In genomic region chr12:49525942-49526341, GRCh38 we compare ENCODE assay signal across 28 cellular contexts. TPM values are rescaled to one million over a fixed set of nuclear protein-coding genes. Genes with fewer than 3 reads are reported as not detected.
"Had no signal": no experiment of that assay in that cellular context is flagged by ENCODE, and none has a peak within 500 bp of the region (broad histone marks: within the 10 kb centered on the region; RNA-seq: fewer than 3 reads in every experiment).

No MANE protein-coding gene starts in this region.

- H3K9me3 ChIP-seq: esophagus squamous epithelium, gastrocnemius medialis, heart right ventricle, left lung, lower lobe of right lung had no signal

- FAIRE-seq: colon, endometrium, islet of Langerhans, keratinocyte had no signal

- H3K27ac ChIP-seq: coronary artery, dorsolateral prefrontal cortex, epithelial cell of prostate, esophagus squamous epithelium, gastrocnemius medialis, left lung, lower lobe of right lung had no signal

- H3K27me3 ChIP-seq: dorsolateral prefrontal cortex, esophagus squamous epithelium, gastrocnemius medialis, heart right ventricle, left lung had no signal

- H3K4me3 ChIP-seq: coronary artery, dorsolateral prefrontal cortex, esophagus squamous epithelium, gastrocnemius medialis, heart right ventricle, left lung, lower lobe of right lung had no signal

- DNase-seq: dermis blood vessel endothelial cell; dorsolateral prefrontal cortex; effector CD4-positive, alpha-beta T cell; effector memory CD4-positive, alpha-beta T cell; erythroblast; esophagus squamous epithelium; foreskin fibroblast; foreskin melanocyte; gastrocnemius medialis; glutamatergic neuron; head of caudate nucleus; heart right ventricle; hippocampal formation; left cardiac atrium; left lung; left ventricle myocardium superior; lower lobe of right lung; mesenchymal stem cell; midbrain had no signal

- H3K4me1 ChIP-seq: gastrocnemius medialis, left lung, lower lobe of right lung had no signal

RNA-seq across cellular contexts. Expression of gene KCNH3, which starts 12.9 kb away (rescaled TPM):
- total RNA-seq: dermis blood vessel endothelial cell, esophagus mucosa, gastrocnemius medialis, glomerular endothelial cell, lung microvascular endothelial cell had no signal
